ENCODE assay signal across 34 cellular contexts in the genomic region with DNA sequence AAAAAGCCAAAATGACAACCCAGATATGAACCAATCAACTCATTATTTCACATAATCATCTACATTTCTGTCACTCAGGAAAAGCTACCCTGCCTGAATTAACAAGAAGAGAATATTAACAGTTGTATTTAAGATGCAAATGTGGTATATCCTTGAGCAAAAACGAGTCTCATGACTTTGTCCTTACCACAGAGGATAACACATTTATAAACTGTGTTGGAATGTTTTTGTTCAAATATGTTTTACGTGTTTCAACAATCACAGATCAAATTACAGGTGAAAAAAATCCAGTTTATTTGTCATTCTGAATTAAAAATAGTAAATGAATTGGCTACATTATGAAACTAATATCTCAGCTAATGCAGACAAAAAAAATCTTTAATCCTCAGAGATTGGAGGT.
"Had no signal": no experiment of that assay in that cellular context is flagged by ENCODE, and none has a peak within 500 bp of the region (broad histone marks: within the 10 kb centered on the region; RNA-seq: fewer than 3 reads in every experiment).

No MANE protein-coding gene starts in this region.

- H3K9me3 ChIP-seq: ascending aorta had no signal

- H3K27me3 Mint-ChIP-seq: activated CD4-positive, alpha-beta memory T cell treated with anti-CD3 and anti-CD28 coated beads, Interleukin-2, amount 10 ng/mL, durations not matched to agents 7 days and 5 days; activated CD4-positive, alpha-beta T cell treated with anti-CD3 and anti-CD28 coated beads for 36 hours; activated CD4-positive, alpha-beta T cell treated with anti-CD3 and anti-CD28 coated beads, Interleukin-2, amount 10 ng/mL, durations not matched to agents 7 days and 5 days; activated CD8-positive, alpha-beta memory T cell treated with anti-CD3 and anti-CD28 coated beads, Interleukin-2, amount 10 ng/mL, durations not matched to agents 7 days and 5 days; activated naive CD4-positive, alpha-beta T cell treated with anti-CD3 and anti-CD28 coated beads, Interleukin-2, amount 10 ng/mL, durations not matched to agents 7 days and 5 days; activated naive CD4-positive, alpha-beta T cell treated with anti-CD3 and anti-CD28 coated beads, Interleukin-2, amount 50 U/mL, for 24 hours; activated naive CD8-positive, alpha-beta T cell; activated naive CD8-positive, alpha-beta T cell treated with anti-CD3 and anti-CD28 coated beads, Interleukin-2, amount 10 ng/mL, durations not matched to agents 7 days and 5 days; activated naive CD8-positive, alpha-beta T cell treated with anti-CD3 and anti-CD28 coated beads, Interleukin-2, amount 50 U/mL, for 24 hours; activated T-cell treated with anti-CD3 and anti-CD28 coated beads, Interleukin-2, amount 50 U/mL, for 24 hours; brain had no signal

- H3K27ac Mint-ChIP-seq: activated CD4-positive, alpha-beta memory T cell treated with anti-CD3 and anti-CD28 coated beads, Interleukin-2, amount 10 ng/mL, durations not matched to agents 7 days and 5 days; activated CD4-positive, alpha-beta T cell treated with anti-CD3 and anti-CD28 coated beads for 36 hours; activated CD4-positive, alpha-beta T cell treated with anti-CD3 and anti-CD28 coated beads, Interleukin-2, amount 10 ng/mL, durations not matched to agents 7 days and 5 days; activated CD8-positive, alpha-beta memory T cell treated with anti-CD3 and anti-CD28 coated beads, Interleukin-2, amount 10 ng/mL, durations not matched to agents 7 days and 5 days; activated CD8-positive, alpha-beta T cell treated with anti-CD3 and anti-CD28 coated beads, Interleukin-2, amount 10 ng/mL, durations not matched to agents 7 days and 5 days; activated naive CD4-positive, alpha-beta T cell treated with anti-CD3 and anti-CD28 coated beads, Interleukin-2, amount 10 ng/mL, durations not matched to agents 7 days and 5 days; activated naive CD4-positive, alpha-beta T cell treated with anti-CD3 and anti-CD28 coated beads, Interleukin-2, amount 50 U/mL, for 24 hours; activated naive CD8-positive, alpha-beta T cell; activated naive CD8-positive, alpha-beta T cell treated with anti-CD3 and anti-CD28 coated beads, Interleukin-2, amount 10 ng/mL, durations not matched to agents 7 days and 5 days; activated naive CD8-positive, alpha-beta T cell treated with anti-CD3 and anti-CD28 coated beads, Interleukin-2, amount 50 U/mL, for 24 hours; activated T-cell treated with anti-CD3 and anti-CD28 coated beads, Interleukin-2, amount 50 U/mL, for 24 hours; activated T-helper 2 cell treated with anti-CD3 and anti-CD28 coated beads, Interferon-gamma antibody, Interleukin-2, Interleukin-4, amounts not matched to agents 10 μg/mL and 5 μg/mL and 100 μg/mL, durations not matched to agents 14 hours and 24 hours and 36 hours; brain; T-helper 1 cell treated with Interleukin-12 subunit alpha and Interleukin-12 subunit beta and Interleukin-4 antibody, amounts not matched to agents 30 μg/mL and 1 μg/mL, for 36 hours; T-helper 2 cell treated with Interferon-gamma antibody and Interleukin-4, amounts not matched to agents 5 μg/mL and 100 μg/mL, for 36 hours had no signal

- H3K4me3 ChIP-seq: ascending aorta had no signal

- ATAC-seq: activated CD4-positive, alpha-beta T cell treated with anti-CD3 and anti-CD28 coated beads for 36 hours; activated CD4-positive, CD25-positive, alpha-beta regulatory T cell treated with anti-CD3 and anti-CD28 coated beads, Interleukin-2, amount 50 U/mL, for 24 hours; activated CD8-positive, alpha-beta memory T cell treated with anti-CD3 and anti-CD28 coated beads, Interleukin-2, amount 10 ng/mL, durations not matched to agents 7 days and 5 days; activated CD8-positive, alpha-beta T cell treated with anti-CD3 and anti-CD28 coated beads, Interleukin-2, amount 10 ng/mL, durations not matched to agents 7 days and 5 days; activated naive CD8-positive, alpha-beta T cell treated with anti-CD3 and anti-CD28 coated beads, Interleukin-2, amount 50 U/mL, for 24 hours had no signal

- H3K9me3 Mint-ChIP-seq: activated CD4-positive, alpha-beta memory T cell treated with anti-CD3 and anti-CD28 coated beads, Interleukin-2, amount 10 ng/mL, durations not matched to agents 7 days and 5 days; activated CD4-positive, alpha-beta T cell treated with anti-CD3 and anti-CD28 coated beads, Interleukin-2, amount 10 ng/mL, durations not matched to agents 7 days and 5 days; activated naive CD4-positive, alpha-beta T cell treated with anti-CD3 and anti-CD28 coated beads, Interleukin-2, amount 10 ng/mL, durations not matched to agents 7 days and 5 days; activated naive CD4-positive, alpha-beta T cell treated with anti-CD3 and anti-CD28 coated beads, Interleukin-2, amount 50 U/mL, for 24 hours; activated naive CD8-positive, alpha-beta T cell treated with anti-CD3 and anti-CD28 coated beads, Interleukin-2, amount 10 ng/mL, durations not matched to agents 7 days and 5 days; activated naive CD8-positive, alpha-beta T cell treated with anti-CD3 and anti-CD28 coated beads, Interleukin-2, amount 50 U/mL, for 24 hours; activated T-cell treated with anti-CD3 and anti-CD28 coated beads, Interleukin-2, amount 50 U/mL, for 24 hours; activated T-helper 2 cell treated with anti-CD3 and anti-CD28 coated beads, Interferon-gamma antibody, Interleukin-2, Interleukin-4, amounts not matched to agents 10 μg/mL and 5 μg/mL and 100 μg/mL, durations not matched to agents 14 hours and 24 hours and 36 hours; brain; T-helper 1 cell treated with Interleukin-12 subunit alpha and Interleukin-12 subunit beta and Interleukin-4 antibody, amounts not matched to agents 30 μg/mL and 1 μg/mL, for 36 hours; T-helper 2 cell treated with Interferon-gamma antibody and Interleukin-4, amounts not matched to agents 5 μg/mL and 100 μg/mL, for 36 hours had no signal

- H3K4me3 Mint-ChIP-seq: activated CD4-positive, alpha-beta memory T cell treated with anti-CD3 and anti-CD28 coated beads, Interleukin-2, amount 10 ng/mL, durations not matched to agents 7 days and 5 days; activated CD4-positive, alpha-beta T cell treated with anti-CD3 and anti-CD28 coated beads for 36 hours; activated CD4-positive, alpha-beta T cell treated with anti-CD3 and anti-CD28 coated beads, Interleukin-2, amount 10 ng/mL, durations not matched to agents 7 days and 5 days; activated CD8-positive, alpha-beta memory T cell treated with anti-CD3 and anti-CD28 coated beads, Interleukin-2, amount 10 ng/mL, durations not matched to agents 7 days and 5 days; activated CD8-positive, alpha-beta T cell treated with anti-CD3 and anti-CD28 coated beads, Interleukin-2, amount 10 ng/mL, durations not matched to agents 7 days and 5 days; activated naive CD4-positive, alpha-beta T cell treated with anti-CD3 and anti-CD28 coated beads, Interleukin-2, amount 10 ng/mL, durations not matched to agents 7 days and 5 days; activated naive CD4-positive, alpha-beta T cell treated with anti-CD3 and anti-CD28 coated beads, Interleukin-2, amount 50 U/mL, for 24 hours; activated naive CD8-positive, alpha-beta T cell; activated naive CD8-positive, alpha-beta T cell treated with anti-CD3 and anti-CD28 coated beads, Interleukin-2, amount 10 ng/mL, durations not matched to agents 7 days and 5 days; activated naive CD8-positive, alpha-beta T cell treated with anti-CD3 and anti-CD28 coated beads, Interleukin-2, amount 50 U/mL, for 24 hours; activated T-cell treated with anti-CD3 and anti-CD28 coated beads, Interleukin-2, amount 50 U/mL, for 24 hours; brain; T-helper 1 cell treated with Interleukin-12 subunit alpha and Interleukin-12 subunit beta and Interleukin-4 antibody, amounts not matched to agents 30 μg/mL and 1 μg/mL, for 36 hours; T-helper 2 cell treated with Interferon-gamma antibody and Interleukin-4, amounts not matched to agents 5 μg/mL and 100 μg/mL, for 36 hours had no signal

- H3K4me1 Mint-ChIP-seq: activated CD4-positive, alpha-beta memory T cell treated with anti-CD3 and anti-CD28 coated beads, Interleukin-2, amount 10 ng/mL, durations not matched to agents 7 days and 5 days; activated CD4-positive, alpha-beta T cell treated with anti-CD3 and anti-CD28 coated beads, Interleukin-2, amount 10 ng/mL, durations not matched to agents 7 days and 5 days; activated CD8-positive, alpha-beta memory T cell treated with anti-CD3 and anti-CD28 coated beads, Interleukin-2, amount 10 ng/mL, durations not matched to agents 7 days and 5 days; activated naive CD4-positive, alpha-beta T cell treated with anti-CD3 and anti-CD28 coated beads, Interleukin-2, amount 10 ng/mL, durations not matched to agents 7 days and 5 days; activated naive CD8-positive, alpha-beta T cell treated with anti-CD3 and anti-CD28 coated beads, Interleukin-2, amount 10 ng/mL, durations not matched to agents 7 days and 5 days had no signal

- H3K27me3 ChIP-seq: ascending aorta had no signal

- H3K36me3 ChIP-seq: ascending aorta had no signal

- DNase-seq: activated CD4-positive, alpha-beta memory T cell treated with anti-CD3 and anti-CD28 coated beads, Interleukin-2, amount 10 ng/mL, durations not matched to agents 7 days and 5 days; activated CD4-positive, alpha-beta T cell treated with anti-CD3 and anti-CD28 coated beads for 1 hour; activated CD4-positive, alpha-beta T cell treated with anti-CD3 and anti-CD28 coated beads for 36 hours; activated CD4-positive, alpha-beta T cell treated with anti-CD3 and anti-CD28 coated beads for 48 hours; activated CD4-positive, alpha-beta T cell treated with anti-CD3 and anti-CD28 coated beads, Interleukin-2, amount 10 ng/mL, durations not matched to agents 7 days and 5 days; activated CD4-positive, alpha-beta T cell treated with anti-CD3 and anti-CD28 coated beads, Interleukin-2, amount 50 U/mL, for 48 hours; activated CD4-positive, CD25-positive, alpha-beta regulatory T cell; activated CD8-positive, alpha-beta memory T cell treated with anti-CD3 and anti-CD28 coated beads for 24 hours; activated CD8-positive, alpha-beta memory T cell treated with anti-CD3 and anti-CD28 coated beads, Interleukin-2, amount 10 ng/mL, durations not matched to agents 7 days and 5 days; activated CD8-positive, alpha-beta memory T cell treated with anti-CD3 and anti-CD28 coated beads, Interleukin-2, amount 50 U/mL, for 48 hours; activated CD8-positive, alpha-beta T cell treated with anti-CD3 and anti-CD28 coated beads, Interleukin-2, amount 10 ng/mL, durations not matched to agents 7 days and 5 days; activated effector memory CD4-positive, alpha-beta T cell treated with Interleukin-2 at 50 U/mL for 16 hours; activated gamma-delta T cell; activated naive CD4-positive, alpha-beta T cell treated with anti-CD3 and anti-CD28 coated beads, Interleukin-2, amount 10 ng/mL, durations not matched to agents 7 days and 5 days; activated naive CD4-positive, alpha-beta T cell treated with Interleukin-2 at 50 U/mL for 16 hours; activated naive CD8-positive, alpha-beta T cell treated with anti-CD3 and anti-CD28 coated beads, Interleukin-2, amount 10 ng/mL, durations not matched to agents 7 days and 5 days; activated naive CD8-positive, alpha-beta T cell treated with anti-CD3 and anti-CD28 coated beads, Interleukin-2, amount 50 U/mL, for 24 hours; activated T-cell treated with anti-CD3 and anti-CD28 coated beads, Interleukin-2, amount 50 U/mL, for 24 hours; activated T-cell treated with anti-CD3 and anti-CD28 coated beads, Interleukin-2, amount 50 U/mL, for 48 hours; amygdala; anterior cingulate cortex; central memory CD4-positive, alpha-beta T cell; T-helper 1 cell; T-helper 2 cell; T-helper 9 cell had no signal

- H3K27ac ChIP-seq: ascending aorta, VCaP had no signal
